ENCODE assay signal across 7 cellular contexts in the genomic region with DNA sequence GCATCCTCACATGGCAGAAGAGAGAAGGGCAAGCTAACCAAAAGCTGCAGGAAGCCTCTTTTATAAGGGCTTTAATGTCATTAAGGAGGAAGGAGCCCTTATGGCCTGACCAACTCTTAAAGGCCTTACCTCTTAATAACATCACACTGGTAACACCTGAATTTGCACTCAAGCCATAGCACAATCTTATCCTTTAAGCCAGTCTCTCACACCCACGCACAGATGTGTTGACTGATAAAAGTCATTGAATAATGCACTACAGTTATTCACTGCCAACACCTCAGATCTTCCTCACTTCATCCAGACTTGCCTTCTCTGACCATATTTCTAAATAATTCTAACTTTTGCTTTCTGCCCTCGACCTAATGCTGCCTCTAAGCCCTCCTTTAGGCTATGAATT.
"Had no signal": no experiment of that assay in that cellular context is flagged by ENCODE, and none has a peak within 500 bp of the region (broad histone marks: within the 10 kb centered on the region; RNA-seq: fewer than 3 reads in every experiment).

No MANE protein-coding gene starts in this region.

- H3K4me2 ChIP-seq: KMS-11 had no signal

- H3K9ac ChIP-seq: KMS-11 had no signal

- FAIRE-seq: HepG2, HTR-8/SVneo had no signal

- DNase-seq: IMR-90, KBM-7, KG1 had no signal

- ATAC-seq: HepG2 had no signal

- H3K27ac ChIP-seq: HL-60, KMS-11 had no signal
